37 cellular contexts compared by ENCODE assay signal in genomic region chr7:85908051-85908450, GRCh38.
"Had no signal": no experiment of that assay in that cellular context is flagged by ENCODE, and none has a peak within 500 bp of the region (broad histone marks: within the 10 kb centered on the region; RNA-seq: fewer than 3 reads in every experiment).

No MANE protein-coding gene starts in this region.

- DNase-seq: Karpas-422, Kasumi-1, MG63, MM.1S, MV-4-11, NCI-H1048, NCI-H1092, NCI-H1092 treated with DMSO at 0.1 percent for 48 hours, NCI-H1105, NCI-H1105 treated with DMSO at 0.1 percent for 48 hours, NCI-H1417, NCI-H1417 treated with DMSO at 0.1 percent for 48 hours, NCI-H1436, NCI-H1436 treated with DMSO at 0.1 percent for 48 hours, NCI-H146, NCI-H1694, NCI-H1694 treated with DMSO at 0.1 percent for 48 hours, NCI-H187, NCI-H187 treated with DMSO at 0.1 percent for 48 hours, NCI-H1930, NCI-H2029, NCI-H2029 treated with DMSO at 0.1 percent for 48 hours, NCI-H2081, NCI-H2081 treated with DMSO at 0.1 percent for 48 hours, NCI-H2107, NCI-H2171, NCI-H2171 treated with DMSO at 0.1 percent for 48 hours, NCI-H2227 treated with DMSO at 0.1 percent for 48 hours, NCI-H226, NCI-H345, NCI-H446, NCI-H446 treated with DMSO at 0.1 percent for 48 hours, NCI-H510A, NCI-H510A treated with DMSO at 0.1 percent for 48 hours, NCI-H524, NCI-H524 treated with DMSO at 0.1 percent for 48 hours had no signal

- H3K27me3 ChIP-seq: MG63 had no signal

- H3K9ac ChIP-seq: KMS-11 had no signal

- H3K4me3 ChIP-seq: MG63 had no signal

- H3K36me3 ChIP-seq: MG63 had no signal

- H3K27ac ChIP-seq: KMS-11 had no signal

- H3K4me2 ChIP-seq: KMS-11 had no signal

- H3K9me3 ChIP-seq: MG63 had no signal
